8 cellular contexts compared by ENCODE assay signal in the genomic region with DNA sequence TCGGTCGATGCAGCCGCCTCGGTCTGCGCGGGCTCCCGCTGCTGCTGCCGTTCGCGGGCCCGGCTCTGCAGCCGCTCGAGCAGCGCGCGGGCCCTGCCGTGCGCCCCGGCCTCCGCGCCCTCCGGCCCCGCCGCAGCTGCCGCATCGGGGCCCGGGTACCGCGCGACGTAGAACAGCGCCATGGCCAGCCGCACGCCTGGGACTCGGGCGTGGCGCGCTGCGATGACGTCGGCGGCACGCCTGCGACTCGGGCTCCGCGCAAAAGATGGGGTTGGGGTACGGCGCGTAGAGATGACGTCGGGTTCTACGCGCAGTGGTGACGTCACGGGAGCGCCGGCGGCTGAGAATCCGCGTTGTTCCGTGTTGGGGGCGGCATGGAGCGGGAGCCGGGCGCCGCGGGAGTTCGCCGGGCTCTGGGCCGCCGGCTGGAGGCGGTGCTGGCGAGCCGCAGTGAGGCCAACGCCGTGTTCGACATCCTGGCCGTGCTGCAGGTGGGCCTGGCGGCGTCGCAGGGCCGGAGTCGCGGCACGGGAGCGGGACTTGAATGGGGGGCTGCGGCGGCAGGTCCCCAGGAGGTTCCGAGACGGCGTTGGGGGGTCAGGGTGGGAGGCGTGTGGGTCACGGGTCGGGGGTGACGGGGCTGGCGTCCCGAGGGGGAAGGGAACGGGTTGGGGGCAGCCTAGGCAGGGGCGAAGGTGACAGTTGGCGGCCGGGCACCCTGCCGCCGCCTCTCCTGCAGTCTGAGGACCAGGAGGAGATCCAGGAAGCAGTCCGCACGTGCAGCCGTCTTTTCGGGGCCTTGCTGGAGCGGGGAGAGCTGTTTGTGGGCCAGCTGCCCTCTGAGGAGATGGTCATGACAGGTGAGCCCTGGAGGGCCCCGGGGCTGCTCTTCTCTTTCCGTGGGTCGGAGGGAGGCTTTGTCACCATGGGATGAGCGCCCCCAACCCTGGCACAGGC. TPM values are rescaled to one million over a fixed set of nuclear protein-coding genes. Genes with fewer than 3 reads are reported as not detected.
DNase-seq lines count a peak whose midpoint lies in the region; ATAC-seq, FAIRE-seq and TF ChIP-seq lines count a peak whose summit lies in the region.

A gene with protein sequence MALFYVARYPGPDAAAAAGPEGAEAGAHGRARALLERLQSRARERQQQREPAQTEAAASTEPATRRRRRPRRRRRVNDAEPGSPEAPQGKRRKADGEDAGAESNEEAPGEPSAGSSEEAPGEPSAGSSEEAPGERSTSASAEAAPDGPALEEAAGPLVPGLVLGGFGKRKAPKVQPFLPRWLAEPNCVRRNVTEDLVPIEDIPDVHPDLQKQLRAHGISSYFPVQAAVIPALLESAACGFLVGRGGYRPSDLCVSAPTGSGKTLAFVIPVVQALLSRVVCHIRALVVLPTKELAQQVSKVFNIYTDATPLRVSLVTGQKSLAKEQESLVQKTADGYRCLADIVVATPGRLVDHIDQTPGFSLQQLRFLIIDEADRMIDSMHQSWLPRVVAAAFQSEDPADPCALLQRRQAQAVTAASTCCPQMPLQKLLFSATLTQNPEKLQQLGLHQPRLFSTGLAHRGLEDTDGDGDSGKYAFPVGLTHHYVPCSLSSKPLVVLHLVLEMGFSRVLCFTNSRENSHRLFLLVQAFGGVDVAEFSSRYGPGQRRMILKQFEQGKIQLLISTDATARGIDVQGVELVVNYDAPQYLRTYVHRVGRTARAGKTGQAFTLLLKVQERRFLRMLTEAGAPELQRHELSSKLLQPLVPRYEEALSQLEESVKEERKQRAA (minus strand): TSS at position 205 of the 957 bp plus-strand sequence. CDS start 23 bp downstream, at position 182.
A gene (plus strand): TSS at position 343 of the 957 bp plus-strand sequence. CDS start 32 bp downstream, at position 375.

- H3K27ac ChIP-seq in kidney (ENCODE audit: low read depth in 2 of 2, low read length in 2 of 2) = peak within 1 kb of the TSS; percentile 37 to 51

- FAIRE-seq in kidney (lab: Jason Lieb, UNC) = no peak

- peak within 1 kb of the TSS; percentile 55 to 77 for H3K9ac ChIP-seq in kidney (ENCODE audit: low read length in 2 of 2)

- H3K4me1 ChIP-seq in kidney (ENCODE audit: control insufficient read depth in 1 of 2, insufficient read depth in 1 of 2, low read depth in 1 of 2, low read length in 2 of 2) = peaks cover 0 to 22% of the 10 kb centered on the region in 2 donors

- peak; percentile 90 for ATAC-seq in GM19025 (IDR thresholded peaks at IDR 0.05; ENCODE audit: low read depth, unreplicated experiment)
- ATAC-seq in HG03280 (IDR thresholded peaks at IDR 0.05; ENCODE audit: unreplicated experiment) = peak; percentile 87
- peak; percentile 92 for ATAC-seq in activated CD4-positive, CD25-positive, alpha-beta regulatory T cell treated with anti-CD3 and anti-CD28 coated beads, Interleukin-2, amount 50 U/mL, for 24 hours

- H3K4me3 ChIP-seq in kidney (ENCODE audit: low read length in 2 of 2) = peak within 1 kb of the TSS; percentile 71 to 74

- TF ChIP-seq CTCF in kidney (IDR thresholded peaks at IDR 0.05; ENCODE audit: borderline replicate concordance, extremely low read depth, insufficient read depth) = peak; percentile 28

- H3K36me3 ChIP-seq in kidney (ENCODE audit: control insufficient read depth in 1 of 2, insufficient read depth in 2 of 2, low read length in 2 of 2) = peaks cover 9 to 20% of the 10 kb centered on the region in 2 donors

- no peaks in the 10 kb centered on the region for H3K9me3 ChIP-seq in kidney (ENCODE audit: control insufficient read depth in 1 of 2, low read length in 2 of 2)

- peak; percentile 99 for DNase-seq in AG20443 (ENCODE audit: low spot score)
- peak; percentile 85 for DNase-seq in NCI-H345 treated with DMSO at 0.1 percent for 48 hours (lab: John Stamatoyannopoulos, UW; ENCODE audit: unreplicated experiment)
- DNase-seq in cerebellar cortex (ENCODE audit: low spot score) = peak; percentile 86
- peak; percentile 98 for DNase-seq in kidney
- peak; percentile 92 to 96 for DNase-seq in stimulated activated CD4-positive, alpha-beta T cell treated with anti-CD3 and anti-CD28 coated beads, Interleukin-15, amount 100 ng/mL, for 1 hour (ENCODE audit: low read depth in 1 of 2, low spot score in 1 of 2)

- intact Hi-C loops in kidney (cut with DNase I) = no loop called here

RNA-seq across cellular contexts. Expression of the first gene that starts in this region (rescaled TPM):
- 19.6 TPM for total RNA-seq in kidney
- polyA plus RNA-seq in kidney (ENCODE audit: insufficient read depth, low read depth, low replicate concordance) = 10.3 TPM

RNA-seq across cellular contexts. Expression of the second gene that starts in this region (rescaled TPM):
- total RNA-seq in kidney = 20.0 TPM
- 22.3 TPM for polyA plus RNA-seq in kidney (ENCODE audit: insufficient read depth, low read depth, low replicate concordance)

Comparison
In these comparisons a context has a peak if more than half of its experiments do, and no peak if none do; other contexts are left out.
1. Peak in every context shown above with its lines: DNase-seq, ATAC-seq, H3K4me3 ChIP-seq and H3K27ac ChIP-seq.